Comparison of ENCODE assay signal across 8 cellular contexts in the genomic region with DNA sequence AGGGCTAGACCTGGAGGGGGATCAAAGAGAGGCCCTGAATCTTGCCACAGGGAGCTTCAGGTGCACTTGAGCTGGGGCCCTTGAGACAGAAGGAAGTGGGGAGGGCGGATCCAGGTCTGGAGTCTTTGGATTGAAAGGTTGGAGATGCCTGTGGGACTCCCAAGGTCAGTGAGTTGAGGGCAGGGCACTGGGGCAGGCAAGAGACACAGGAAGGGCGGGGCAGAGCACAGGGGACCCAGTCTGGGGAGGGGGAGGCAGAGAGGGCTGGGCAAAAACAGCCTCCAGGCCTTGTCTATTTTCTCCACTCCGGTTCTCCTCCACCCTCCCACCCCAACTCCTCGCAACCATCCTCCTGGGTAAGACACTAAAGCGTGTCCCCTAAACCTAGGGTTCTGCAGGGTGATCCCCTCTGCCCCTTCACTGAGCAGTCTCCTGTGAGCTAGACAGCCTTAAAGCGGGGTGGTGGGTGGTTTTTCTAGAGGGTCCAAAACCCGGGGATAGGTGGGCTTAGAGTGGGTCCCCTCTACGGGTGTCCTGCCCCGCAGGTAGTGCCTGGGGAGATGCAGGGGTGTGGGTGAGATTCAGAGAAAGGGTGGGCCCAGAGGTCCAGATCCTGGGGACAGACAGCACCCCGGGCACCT. TPM values are rescaled to one million over a fixed set of nuclear protein-coding genes. Genes with fewer than 3 reads are reported as not detected.
DNase-seq lines count a peak whose midpoint lies in the region; ATAC-seq, FAIRE-seq and TF ChIP-seq lines count a peak whose summit lies in the region.

No MANE protein-coding gene starts in this region.

- intact Hi-C loops in K562 (cut with micrococcal nuclease) = no loop called here
- intact Hi-C loops in right lobe of liver (cut with DNase I) = loop anchor here in 1 of 2 donors (10.0 kb wide), 1 partner anchor 79 kb away; no protein-coding TSS in a partner anchor
- intact Hi-C loops in upper lobe of right lung (cut with DNase I) = no loop called here

- peaks cover 36 to 57% of the 10 kb centered on the region in 2 experiments for H3K4me1 ChIP-seq in K562 (replicated peaks in 1 of 2; ENCODE audit: control insufficient read depth in 2 of 2, insufficient read depth in 2 of 2, low read length in 2 of 2)
- H3K4me1 ChIP-seq in right lobe of liver = peaks cover 0 to 54% (median 26%) of the 10 kb centered on the region in 4 donors
- H3K4me1 ChIP-seq in upper lobe of right lung = peaks cover 48% of the 10 kb centered on the region

- H3K27ac ChIP-seq in K562 (ENCODE audit: extremely low read depth, low read depth, low read length) (no peak overlapping the region), right lobe of liver (peak overlapping the region in 2 of 3 donors; percentile 67 to 68), upper lobe of right lung (peak overlapping the region; percentile 63)

- TF ChIP-seq RAD21 in K562 (CRISPR knock-in tag; conservative IDR thresholded peaks at IDR 0.05 in 1 of 2, IDR thresholded peaks at IDR 0.05 in 1 of 2) = no peak

- 39% methylated on average over 7 of the region's 10 CpGs for WGBS in K562 (ENCODE audit: insufficient coverage, low coverage, missing lambda C conversion rate)
- WGBS in right lobe of liver (ENCODE audit: insufficient coverage, low coverage, low lambda C conversion rate, missing lambda C conversion rate) = 72% methylated on average over 5 of the region's 10 CpGs

- peak overlapping the region; percentile 85 for H3K27ac Mint-ChIP-seq in activated T-cell treated with anti-CD3 and anti-CD28 coated beads, Interleukin-2, amount 50 U/mL, for 24 hours

- CTCF ChIA-PET in K562 (lab: Yijun Ruan, JAX; ENCODE audit: low intra/inter-chr PET ratio) = no interaction called here

- H3K27me3 ChIP-seq in K562 (ENCODE audit: control insufficient read depth in 2 of 2, insufficient read depth in 2 of 2, low read length in 2 of 2) (no peaks in the 10 kb centered on the region), right lobe of liver (no peaks in the 10 kb centered on the region), upper lobe of right lung (no peaks in the 10 kb centered on the region)

- H3K36me3 ChIP-seq in K562 (ENCODE audit: control insufficient read depth, insufficient read depth, low read length) (no peaks in the 10 kb centered on the region), right lobe of liver (no peaks in the 10 kb centered on the region), upper lobe of right lung (no peaks in the 10 kb centered on the region)

- no peaks in the 10 kb centered on the region for H3K27me3 Mint-ChIP-seq in activated T-cell treated with anti-CD3 and anti-CD28 coated beads, Interleukin-2, amount 50 U/mL, for 24 hours

- ATAC-seq in K562 = no peak
- ATAC-seq in right lobe of liver = no peak
- peak; percentile 48 for ATAC-seq in upper lobe of right lung
- ATAC-seq in HG03565 (IDR thresholded peaks at IDR 0.05; ENCODE audit: unreplicated experiment) = no peak

- H3K9me3 Mint-ChIP-seq in activated T-cell treated with anti-CD3 and anti-CD28 coated beads, Interleukin-2, amount 50 U/mL, for 24 hours = peaks cover 11% of the 10 kb centered on the region

- POLR2A ChIA-PET in K562 (lab: Yijun Ruan, JAX) = interaction anchor here (1.4 kb wide), 1 partner anchor 12 kb away, joined by 3 read pairs; no protein-coding TSS in a partner anchor

- DNase-seq in activated T-cell treated with anti-CD3 and anti-CD28 coated beads, Interleukin-2, amount 50 U/mL, for 24 hours = no peak
- DNase-seq in activated T-cell treated with anti-CD3 and anti-CD28 coated beads for 4 hours (no peak), K562 (ENCODE audit: extremely low read depth in 1 of 4, low spot score in 3 of 4) (peak in 1 of 4 experiments; percentile 21), right lobe of liver (peak; percentile 21 to 49 (median 44)), upper lobe of right lung (peak; percentile 80), NCI-H226 (no peak), hepatic stellate cell (ENCODE audit: low spot score) (no peak)

- H3K36me3 Mint-ChIP-seq in activated T-cell treated with anti-CD3 and anti-CD28 coated beads, Interleukin-2, amount 50 U/mL, for 24 hours (ENCODE audit: low read depth) = no peaks in the 10 kb centered on the region

- H3K9ac ChIP-seq in K562 (ENCODE audit: insufficient read depth in 1 of 2, low read depth in 2 of 2, low read length in 2 of 2) = peak overlapping the region; percentile 41 to 84; a peak in 3 of 4 replicates

- H3K4me3 ChIP-seq in K562 (peak overlapping the region; percentile 26; the same call in 1 of the 2 replicates), right lobe of liver (peak overlapping the region in 2 of 3 donors; percentile 25 to 48), upper lobe of right lung (peak overlapping the region; percentile 59)

- peaks cover 30% of the 10 kb centered on the region for H3K4me1 Mint-ChIP-seq in activated T-cell treated with anti-CD3 and anti-CD28 coated beads, Interleukin-2, amount 50 U/mL, for 24 hours (ENCODE audit: low read depth)

- in situ Hi-C loops in K562 (cut with MboI) = no loop called here

- TF ChIP-seq POLR2A in K562 (conservative IDR thresholded peaks at IDR 0.05) (no peak), right lobe of liver (IDR thresholded peaks at IDR 0.05) (no peak)

- no peak for TF ChIP-seq EP300 in K562 (IDR thresholded peaks at IDR 0.05; ENCODE audit: low read length)

- H3K9me3 ChIP-seq in K562 (replicated peaks; ENCODE audit: control insufficient read depth, insufficient read depth, low read depth, low read length) (0 out of 2 replicates have a peak, but pooled peaks cover 2% of the 10 kb centered on the region), right lobe of liver (no peaks in the 10 kb centered on the region), upper lobe of right lung (peaks cover 10% of the 10 kb centered on the region)

- peak overlapping the region; percentile 77 for H3K4me3 Mint-ChIP-seq in activated T-cell treated with anti-CD3 and anti-CD28 coated beads, Interleukin-2, amount 50 U/mL, for 24 hours

- no TSS peak for BruUV-seq in K562 (replicated peaks; lab: Mats Ljungman, UMichigan)

- no peak for TF ChIP-seq CTCF in K562 (IDR thresholded peaks at IDR 0.05 in 2 of 3, conservative IDR thresholded peaks at IDR 0.05 in 1 of 3; ENCODE audit: insufficient read depth in 2 of 3, low read depth in 1 of 3, low read length in 3 of 3)
- no peak for TF ChIP-seq CTCF in right lobe of liver (IDR thresholded peaks at IDR 0.05)
- no peak for TF ChIP-seq CTCF in upper lobe of right lung (IDR thresholded peaks at IDR 0.05)

- peak overlapping the region; percentile 39 for H3K4me2 ChIP-seq in K562 (ENCODE audit: insufficient read depth, low read length)

- H4K20me1 ChIP-seq in K562 (replicated peaks; ENCODE audit: control insufficient read depth, insufficient read depth, low read length) = no peaks in the 10 kb centered on the region

- no peak for FAIRE-seq in K562 (lab: Jason Lieb, UNC)

- H3K79me2 ChIP-seq in K562 (ENCODE audit: control insufficient read depth, insufficient read depth, low read length) = peaks cover 38% of the 10 kb centered on the region

- peak overlapping the region; percentile 58 for H2AFZ ChIP-seq in K562 (ENCODE audit: low read depth, low read length)

- H3K9me1 ChIP-seq in K562 (ENCODE audit: control insufficient read depth, insufficient read depth, low read length) = no peaks in the 10 kb centered on the region

TF ChIP-seq in K562, 482 proteins besides CTCF, POLR2A, EP300 and RAD21 (continues in another document):
- no peak for TF ChIP-seq SP2 (IDR thresholded peaks at IDR 0.05; ENCODE audit: extremely low read depth, low read depth, low read length, poor library complexity, severe bottlenecking)
- TF ChIP-seq RBBP5 (IDR thresholded peaks at IDR 0.05; ENCODE audit: borderline replicate concordance, insufficient read depth, low read length, poor library complexity, severe bottlenecking) = peak; percentile 0

RNA-seq across cellular contexts. Expression of a gene that starts 38.6 kb away (rescaled TPM):
- 0.14 and 0.19 TPM in 2 replicates for total RNA-seq in K562 (2011; cell fraction: chromatin; rRNA removed; ENCODE audit: low replicate concordance)
- total RNA-seq in K562 (2011; cell fraction: nucleolus; rRNA removed) = 0.13 and 0.33 TPM in 2 replicates
- total RNA-seq in K562 (2011; cell fraction: nucleoplasm; rRNA removed) = not detected in 2 replicates
- total RNA-seq in K562 (2014; rRNA removed) (not detected in 2 replicates), K562 (2014; rRNA removed; fragmentation: Illumina TruSeq; extraction: Trizol) (not detected in 2 replicates), K562 (2015; rRNA removed; fragmentation: Illumina TruSeq; extraction: Trizol) (not detected in 2 replicates), K562 (2021) (0.04 and 0.09 TPM in 2 replicates), right lobe of liver (1 to 10 TPM; 2.9 to 8.2 (median 5.0) TPM), upper lobe of right lung (53.5 TPM)
- polyA plus RNA-seq in K562 (2011; rRNA removed) (not detected in 2 replicates), K562 (2014; fragmentation: Illumina TruSeq; extraction: Trizol) (not detected in 2 replicates), K562 (2014; fragmentation: Nextera tagmentation; extraction: Ambion mirVana) (under 1 TPM in 1 of 2 experiments, not detected in 1; under 0.01 TPM), K562 (2014; rRNA removed) (not detected in 2 replicates)
- 0.01 and 0.03 TPM in 2 replicates for polyA plus RNA-seq in K562 (2011; cell fraction: cytosol; rRNA removed)
- 0.01 TPM in 1 of 2 replicates, not detected in the other for polyA plus RNA-seq in K562 (2011; cell fraction: nucleus; rRNA removed)
- 0.01 TPM in 2 replicates for polyA plus RNA-seq in K562 (2012)
- polyA minus RNA-seq in K562 (2011; rRNA and poly(A)+ RNA removed) = not detected in 2 replicates
- not detected in 2 replicates for polyA minus RNA-seq in K562 (2011; cell fraction: cytosol; rRNA and poly(A)+ RNA removed)
- polyA minus RNA-seq in K562 (2011; cell fraction: nucleus; rRNA and poly(A)+ RNA removed) = 0.13 TPM in 1 of 2 replicates, not detected in the other

RNA-seq across cellular contexts. Expression of a gene that starts 44.2 kb away (rescaled TPM):
- total RNA-seq in K562 (2011; cell fraction: chromatin; rRNA removed; ENCODE audit: low replicate concordance) = 92.4 and 123 TPM in 2 replicates
- total RNA-seq in K562 (2011; cell fraction: nucleolus; rRNA removed) = 64.0 and 80.4 TPM in 2 replicates
- 41.7 and 59.0 TPM in 2 replicates for total RNA-seq in K562 (2011; cell fraction: nucleoplasm; rRNA removed)
- total RNA-seq in K562 (2014; rRNA removed) (44.8 and 52.4 TPM in 2 replicates), K562 (2014; rRNA removed; fragmentation: Illumina TruSeq; extraction: Trizol) (13.6 and 14.1 TPM in 2 replicates), K562 (2015; rRNA removed; fragmentation: Illumina TruSeq; extraction: Trizol) (16.0 and 18.6 TPM in 2 replicates), K562 (2021) (44.0 and 45.4 TPM in 2 replicates), right lobe of liver (10 to 100 TPM; 29.7 to 72.0 (median 34.8) TPM), upper lobe of right lung (71.4 TPM)
- polyA plus RNA-seq in K562 (2011; rRNA removed) (31.9 and 35.5 TPM in 2 replicates), K562 (2014; fragmentation: Illumina TruSeq; extraction: Trizol) (13.7 and 15.3 TPM in 2 replicates), K562 (2014; fragmentation: Nextera tagmentation; extraction: Ambion mirVana) (under 1 TPM; 0.18 to 0.28 TPM), K562 (2014; rRNA removed) (31.5 and 37.3 TPM in 2 replicates)
- polyA plus RNA-seq in K562 (2011; cell fraction: cytosol; rRNA removed) = 14.5 and 32.1 TPM in 2 replicates
- 70.0 and 77.3 TPM in 2 replicates for polyA plus RNA-seq in K562 (2011; cell fraction: nucleus; rRNA removed)
- 17.3 and 43.4 TPM in 2 replicates for polyA plus RNA-seq in K562 (2012)
- polyA minus RNA-seq in K562 (2011; rRNA and poly(A)+ RNA removed) = 34.2 and 53.1 TPM in 2 replicates
- 20.3 and 27.3 TPM in 2 replicates for polyA minus RNA-seq in K562 (2011; cell fraction: cytosol; rRNA and poly(A)+ RNA removed)
- 21.4 and 52.2 TPM in 2 replicates for polyA minus RNA-seq in K562 (2011; cell fraction: nucleus; rRNA and poly(A)+ RNA removed)

Comparison
In these comparisons a context has a peak if more than half of its experiments do, and no peak if none do; other contexts are left out.
1. DNase-seq: peak in right lobe of liver (3 of 3) and upper lobe of right lung (single experiment); none in activated T-cell treated with anti-CD3 and anti-CD28 coated beads, Interleukin-2, amount 50 U/mL, for 24 hours (single experiment), activated T-cell treated with anti-CD3 and anti-CD28 coated beads for 4 hours (single experiment), NCI-H226 (single experiment) and hepatic stellate cell (single experiment).
2. Peak in every context shown above with its lines, with median percentiles within 50 percentile points of each other: H3K4me3 ChIP-seq.